Comparison of ENCODE assay signal across 1 cellular context in the genomic region with DNA sequence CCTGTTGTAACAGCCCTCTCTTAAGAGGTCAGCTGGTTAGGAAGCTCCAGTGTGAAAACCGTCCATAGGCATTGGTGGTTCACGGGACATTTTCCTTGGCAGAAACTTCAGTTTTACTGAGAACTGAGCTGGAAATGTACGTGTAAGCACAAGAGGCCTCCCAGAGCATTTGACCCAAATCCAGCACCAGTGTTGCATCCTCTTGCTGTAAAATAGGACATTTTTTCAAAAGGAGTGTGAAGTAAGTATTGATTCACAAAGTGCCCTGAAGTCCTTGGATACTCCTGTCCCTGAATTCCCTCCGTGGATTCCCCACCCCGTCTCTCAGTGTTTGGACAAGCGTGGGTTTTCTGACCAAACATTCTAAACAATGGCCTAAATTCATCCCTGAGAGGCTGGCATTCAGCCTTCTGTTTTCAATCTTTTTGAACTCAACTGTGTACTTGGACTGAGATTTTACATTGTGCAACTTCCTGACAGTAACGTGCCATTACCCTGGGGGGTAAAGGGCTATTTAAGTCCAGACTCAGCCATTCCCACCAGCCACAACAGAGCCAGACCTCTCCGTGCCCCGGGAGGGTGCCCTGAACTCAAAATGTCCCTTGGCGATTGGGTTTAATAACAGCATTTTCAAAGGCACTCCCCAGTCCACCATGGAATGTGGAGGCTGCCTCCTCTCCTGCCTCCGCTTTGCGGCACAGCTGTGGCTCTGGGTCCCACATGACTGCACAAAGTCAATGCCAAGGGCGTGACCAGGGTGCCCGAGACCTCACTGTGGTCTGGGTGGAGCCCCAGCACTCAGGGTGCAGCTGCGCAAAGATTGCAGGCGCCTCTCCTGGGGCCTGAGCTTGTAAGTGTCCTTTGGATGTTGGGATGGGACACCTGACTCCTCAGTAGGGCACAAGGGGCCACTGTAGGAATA.
A peak's percentile ranks its signal among the peaks of the same experiment; 100 is the strongest.
TF ChIP-seq lines count a peak whose summit lies in the region.

No MANE protein-coding gene starts in this region.

TF ChIP-seq in HepG2, 621 proteins besides CTCF, POLR2A, EP300 and RAD21 (continued from another document):
- TF ChIP-seq, protein P1, sequence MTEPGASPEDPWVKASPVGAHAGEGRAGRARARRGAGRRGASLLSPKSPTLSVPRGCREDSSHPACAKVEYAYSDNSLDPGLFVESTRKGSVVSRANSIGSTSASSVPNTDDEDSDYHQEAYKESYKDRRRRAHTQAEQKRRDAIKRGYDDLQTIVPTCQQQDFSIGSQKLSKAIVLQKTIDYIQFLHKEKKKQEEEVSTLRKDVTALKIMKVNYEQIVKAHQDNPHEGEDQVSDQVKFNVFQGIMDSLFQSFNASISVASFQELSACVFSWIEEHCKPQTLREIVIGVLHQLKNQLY (CRISPR knock-in tag; IDR thresholded peaks at IDR 0.05) = peak; percentile 97
